8 cellular contexts compared by ENCODE assay signal in the genomic region with DNA sequence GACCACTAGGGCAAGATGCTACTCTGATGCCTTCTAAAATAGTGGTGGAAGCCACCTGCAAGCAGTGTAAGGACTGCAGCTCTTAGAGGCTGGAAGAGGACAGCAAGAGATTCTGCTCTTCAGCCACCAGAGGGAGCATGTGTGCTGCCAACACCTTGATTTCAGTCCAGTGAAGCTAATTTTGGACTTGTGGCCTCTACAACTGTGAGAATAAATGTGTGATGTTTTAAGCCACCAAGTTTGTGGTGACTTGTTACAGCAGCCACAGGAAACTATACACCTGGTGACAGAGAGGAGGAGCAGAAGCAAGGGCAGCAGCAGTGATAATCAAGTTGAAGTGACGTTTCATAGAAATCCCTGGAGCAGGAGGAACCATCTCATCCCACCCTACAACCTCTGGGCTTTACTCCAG. TPM values are rescaled to one million over a fixed set of nuclear protein-coding genes. Genes with fewer than 3 reads are reported as not detected.
A peak's percentile ranks its signal among the peaks of the same experiment; 100 is the strongest.
DNase-seq lines count a peak whose midpoint lies in the region; ATAC-seq, FAIRE-seq and TF ChIP-seq lines count a peak whose summit lies in the region.

No MANE protein-coding gene starts in this region.

- WGBS in GM12878 (ENCODE audit: insufficient coverage, insufficient replicate concordance, low lambda C conversion rate, missing lambda C conversion rate): 44% methylated on average over 1 of the region's 1 CpG
- no CpG with 5 or more reads among the region's 1 CpG for WGBS in iPS DF 6.9 (ENCODE audit: insufficient coverage, insufficient read length)
- 75 to 95% (median 85%) methylated on average over 1 of the region's 1 CpG for WGBS in spleen, 5 donors

- H3K9me3 ChIP-seq in GM12878 (replicated peaks; ENCODE audit: control insufficient read depth, insufficient read depth, low read length) (no peaks in the 10 kb centered on the region; the same call in 2 of the 3 replicates), iPS DF 6.9 (ENCODE audit: control insufficient read depth, insufficient read depth, low read length) (no peaks in the 10 kb centered on the region), spleen (peaks cover 0 to 7% (median 3%) of the 10 kb centered on the region in 8 donors)

- H3K4me3 ChIP-seq in GM12878 (no peak overlapping the region), iPS DF 6.9 (ENCODE audit: low read length) (no peak overlapping the region), spleen (no peak overlapping the region)

- no peak overlapping the region for H2AFZ ChIP-seq in GM12878 (ENCODE audit: control insufficient read depth, low read depth, low read length)

- no peak for TF ChIP-seq POLR2A in GM12878 (IDR thresholded peaks at IDR 0.05; ENCODE audit: low read depth, low read length)
- TF ChIP-seq POLR2A in spleen (IDR thresholded peaks at IDR 0.05): no peak

- H3K9ac ChIP-seq in GM12878 (ENCODE audit: control insufficient read depth, insufficient read depth, low read length): no peak overlapping the region

- POLR2A ChIA-PET in GM12878 (lab: Charles Lee): interaction anchor here (0.8 to 2.1 kb wide), 2 partner anchors 73 to 77 kb away, joined by 4 to 12 read pairs; no protein-coding TSS in a partner anchor

- H3K27me3 ChIP-seq in GM12878 (replicated peaks in 1 of 2; ENCODE audit: control insufficient read depth in 2 of 2, insufficient read depth in 2 of 2, low read length in 1 of 2) (no peaks in the 10 kb centered on the region), iPS DF 6.9 (ENCODE audit: control insufficient read depth, insufficient read depth, low read length) (no peaks in the 10 kb centered on the region), spleen (replicated peaks in 1 of 7) (no peaks in the 10 kb centered on the region)

- SMC1A ChIA-PET in GM12878 (lab: Charles Lee; ENCODE audit: uncharacterized antibody, unreplicated experiment): interaction anchor here (0.7 to 8.9 kb wide), 57 partner anchors 8 to 403 kb away, joined by 3 to 179 read pairs (median 5); no protein-coding TSS in a partner anchor

- TF ChIP-seq EP300 in GM12878 (IDR thresholded peaks at IDR 0.05; ENCODE audit: borderline replicate concordance in 1 of 2, control insufficient read depth in 1 of 2, low read depth in 2 of 2, low read length in 2 of 2): no peak

- TF ChIP-seq RAD21 in GM12878 (IDR thresholded peaks at IDR 0.05; ENCODE audit: insufficient read depth, low read depth, low read length): peak; percentile 81

- H3K4me1 ChIP-seq in GM12878 (ENCODE audit: control insufficient read depth, insufficient read depth, low read length) (no peaks in the 10 kb centered on the region), iPS DF 6.9 (ENCODE audit: control insufficient read depth, insufficient read depth, low read length) (no peaks in the 10 kb centered on the region), spleen (peaks cover 0 to 4% (median 0%) of the 10 kb centered on the region in 6 donors)

- peak; percentile 70 for DNase-seq in activated effector memory CD4-positive, alpha-beta T cell treated with anti-CD3 and anti-CD28 coated beads, Interleukin-2, amount 50 U/mL, for 16 hours
- DNase-seq in activated effector memory CD4-positive, alpha-beta T cell treated with Interleukin-2 at 50 U/mL for 16 hours: no peak
- DNase-seq in NAMALWA (ENCODE audit: low spot score) (peak; percentile 89), T follicular helper cell (ENCODE audit: low read depth) (peak; percentile 17), GM12878 (ENCODE audit: low read depth, low spot score) (peak; percentile 64), iPS DF 6.9 (ENCODE audit: low read depth, low spot score) (peak; percentile 63), spleen (no peak)

- H4K20me1 ChIP-seq in GM12878 (ENCODE audit: control insufficient read depth, insufficient read depth): no peaks in the 10 kb centered on the region

- H3K79me2 ChIP-seq in GM12878 (ENCODE audit: control insufficient read depth, insufficient read depth, low read length): no peaks in the 10 kb centered on the region

- FAIRE-seq in GM12878 (lab: Jason Lieb, UNC): peak; percentile 96

- no peak overlapping the region for H3K4me2 ChIP-seq in GM12878 (ENCODE audit: control insufficient read depth, insufficient read depth)

- no TSS peak for BruUV-seq in GM12878 (replicated peaks; lab: Mats Ljungman, UMichigan)

- TF ChIP-seq CTCF in GM12878 (IDR thresholded peaks at IDR 0.05 in 2 of 3, conservative IDR thresholded peaks at IDR 0.05 in 1 of 3; ENCODE audit: control insufficient read depth in 2 of 3, extremely low read depth in 1 of 3, insufficient read depth in 1 of 3, low read depth in 3 of 3, low read length in 3 of 3) (peak; percentile 88 to 91 (median 89)), spleen (IDR thresholded peaks at IDR 0.05 in 8 of 11, conservative IDR thresholded peaks at IDR 0.05 in 3 of 11) (peak; percentile 56 to 94 (median 82))

- intact Hi-C loops in GM12878 (cut with micrococcal nuclease; ENCODE audit: unreplicated experiment): loop anchor here (1.0 to 2.0 kb wide), 5 partner anchors 74 to 404 kb away; no protein-coding TSS in a partner anchor
- intact Hi-C loops in spleen (cut with DNase I; ENCODE audit: low total_unique reads): loop anchor here (2.0 kb wide), 1 partner anchor 74 kb away; no protein-coding TSS in a partner anchor

- CTCF ChIA-PET in GM12878 (lab: Yijun Ruan, JAX): interaction anchor here (0.7 to 8.9 kb wide), 81 partner anchors 7 to 412 kb away, joined by 3 to 194 read pairs (median 5); partner anchors contain the start of genes CD38 and FGFBP1

- RAD21 ChIA-PET in GM12878 (lab: Charles Lee; ENCODE audit: unreplicated experiment): interaction anchor here (0.7 to 6.7 kb wide), 33 partner anchors 8 to 412 kb away, joined by 3 to 142 read pairs (median 4); partner anchors contain the start of genes FGFBP1 and FGFBP2

- H3K36me3 ChIP-seq in GM12878 (ENCODE audit: control insufficient read depth in 2 of 2, insufficient read depth in 2 of 2, low read length in 1 of 2) (no peaks in the 10 kb centered on the region), iPS DF 6.9 (ENCODE audit: control insufficient read depth, insufficient read depth, low read length) (no peaks in the 10 kb centered on the region), spleen (no peaks in the 10 kb centered on the region)

- in situ Hi-C loops in GM12878 (cut with MboI): loop anchor here (5.0 to 10.0 kb wide), 2 partner anchors 72 to 75 kb away; no protein-coding TSS in a partner anchor

- no peak overlapping the region for H3K27ac ChIP-seq in GM12878 (ENCODE audit: control insufficient read depth, insufficient read depth)
- H3K27ac ChIP-seq in iPS DF 6.9 (ENCODE audit: low read length): no peak overlapping the region
- no peak overlapping the region for H3K27ac ChIP-seq in spleen

- ATAC-seq in HG02610 (IDR thresholded peaks at IDR 0.05; ENCODE audit: unreplicated experiment) (peak; percentile 93), GM12878 (peak; percentile 97)

TF ChIP-seq in GM12878, 131 proteins besides CTCF, POLR2A, EP300 and RAD21 (continues in another document):
- TF ChIP-seq FOS (IDR thresholded peaks at IDR 0.05; ENCODE audit: borderline replicate concordance, extremely low read depth, insufficient read length): no peak
- TF ChIP-seq NR2C1 (IDR thresholded peaks at IDR 0.05): no peak
- TF ChIP-seq MEF2A (IDR thresholded peaks at IDR 0.05; ENCODE audit: insufficient read depth, low read depth, low read length): peak; percentile 62; the same call in 1 of the 2 replicates
- 0 out of 2 replicates have a peak, but pooled peaks have one; percentile 44 for TF ChIP-seq SMARCA5 (IDR thresholded peaks at IDR 0.05)
- TF ChIP-seq, protein P1, sequence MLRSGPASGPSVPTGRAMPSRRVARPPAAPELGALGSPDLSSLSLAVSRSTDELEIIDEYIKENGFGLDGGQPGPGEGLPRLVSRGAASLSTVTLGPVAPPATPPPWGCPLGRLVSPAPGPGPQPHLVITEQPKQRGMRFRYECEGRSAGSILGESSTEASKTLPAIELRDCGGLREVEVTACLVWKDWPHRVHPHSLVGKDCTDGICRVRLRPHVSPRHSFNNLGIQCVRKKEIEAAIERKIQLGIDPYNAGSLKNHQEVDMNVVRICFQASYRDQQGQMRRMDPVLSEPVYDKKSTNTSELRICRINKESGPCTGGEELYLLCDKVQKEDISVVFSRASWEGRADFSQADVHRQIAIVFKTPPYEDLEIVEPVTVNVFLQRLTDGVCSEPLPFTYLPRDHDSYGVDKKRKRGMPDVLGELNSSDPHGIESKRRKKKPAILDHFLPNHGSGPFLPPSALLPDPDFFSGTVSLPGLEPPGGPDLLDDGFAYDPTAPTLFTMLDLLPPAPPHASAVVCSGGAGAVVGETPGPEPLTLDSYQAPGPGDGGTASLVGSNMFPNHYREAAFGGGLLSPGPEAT (IDR thresholded peaks at IDR 0.05; ENCODE audit: low read depth): peak; percentile 44
- no peak for TF ChIP-seq EZH2 (IDR thresholded peaks at IDR 0.05; ENCODE audit: borderline replicate concordance, control insufficient read depth, low read depth, low read length)
- TF ChIP-seq IKZF2 (IDR thresholded peaks at IDR 0.05): peak; percentile 20 to 28; a peak in 2 of 4 replicates
- 0 out of 2 replicates have a peak, but pooled peaks have one; percentile 14 for TF ChIP-seq CHD2 (IDR thresholded peaks at IDR 0.05; ENCODE audit: borderline replicate concordance, low read depth, low read length)
- TF ChIP-seq POU2F2 (IDR thresholded peaks at IDR 0.05; ENCODE audit: borderline replicate concordance, low read depth, low read length): peak; percentile 33; the same call in 1 of the 3 replicates
- TF ChIP-seq SMC3 (IDR thresholded peaks at IDR 0.05; ENCODE audit: borderline replicate concordance, low read length): peak; percentile 98
- TF ChIP-seq TBL1XR1 (IDR thresholded peaks at IDR 0.05; ENCODE audit: low read depth, low read length): no peak
- TF ChIP-seq YY1 (IDR thresholded peaks at IDR 0.05; ENCODE audit: low read depth, low read length): peak; percentile 75

RNA-seq across cellular contexts. Expression of gene FGFBP1, which starts 55.9 kb away (rescaled TPM):
- total RNA-seq in GM12878 (2013; cell fraction: nucleolus; rRNA removed): not detected in 2 replicates
- total RNA-seq in GM12878 (2014; rRNA removed): not detected in 2 replicates
- 0.09 TPM in 1 of 2 replicates, not detected in the other for total RNA-seq in GM12878 (2014; rRNA removed; fragmentation: Illumina TruSeq; extraction: Trizol)
- not detected in 2 replicates for total RNA-seq in GM12878 (2021)
- not detected for polyA plus RNA-seq in GM12878 (2011; ENCODE audit: low read depth)
- polyA plus RNA-seq in GM12878 (2011; rRNA removed): 0.11 TPM in 1 of 2 replicates, not detected in the other
- polyA plus RNA-seq in GM12878 (2011; cell fraction: cytosol; rRNA removed): 0.06 and 0.10 TPM in 2 replicates
- not detected in 2 replicates for polyA plus RNA-seq in GM12878 (2011; cell fraction: nucleus; rRNA removed)
- not detected in 2 replicates for polyA plus RNA-seq in GM12878 (2012)
- polyA plus RNA-seq in GM12878 (2014; fragmentation: Illumina TruSeq; extraction: Trizol): not detected in 2 replicates
- polyA plus RNA-seq in GM12878 (2014; fragmentation: Nextera tagmentation; extraction: Ambion mirVana): under 1 TPM in 1 of 2 experiments, not detected in 1; 0.09 TPM
- not detected in 2 replicates for polyA plus RNA-seq in GM12878 (2014; rRNA removed)
- polyA plus RNA-seq in GM12878 (2016; fragmentation: Nextera tagmentation; extraction: Ambion mirVana): not detected
- not detected in 2 replicates for polyA minus RNA-seq in GM12878 (2011; rRNA and poly(A)+ RNA removed)
- polyA minus RNA-seq in GM12878 (2011; cell fraction: cytosol; rRNA and poly(A)+ RNA removed): not detected in 2 replicates
- polyA minus RNA-seq in GM12878 (2011; cell fraction: nucleus; rRNA and poly(A)+ RNA removed): not detected in 2 replicates
- not detected for total RNA-seq in spleen
- under 1 TPM in 2 of 3 donors, not detected in 1; 0.08 to 0.10 TPM for polyA plus RNA-seq in spleen

Comparison
In these comparisons a context has a peak if more than half of its experiments do, and no peak if none do; other contexts are left out.
1. DNase-seq: peak in activated effector memory CD4-positive, alpha-beta T cell treated with anti-CD3 and anti-CD28 coated beads, Interleukin-2, amount 50 U/mL, for 16 hours (single experiment), NAMALWA (single experiment), T follicular helper cell (single experiment), GM12878 (single experiment) and iPS DF 6.9 (single experiment); none in activated effector memory CD4-positive, alpha-beta T cell treated with Interleukin-2 at 50 U/mL for 16 hours (single experiment) and spleen (single experiment).